ENCODE assay signal across 9 cellular contexts in the genomic region with DNA sequence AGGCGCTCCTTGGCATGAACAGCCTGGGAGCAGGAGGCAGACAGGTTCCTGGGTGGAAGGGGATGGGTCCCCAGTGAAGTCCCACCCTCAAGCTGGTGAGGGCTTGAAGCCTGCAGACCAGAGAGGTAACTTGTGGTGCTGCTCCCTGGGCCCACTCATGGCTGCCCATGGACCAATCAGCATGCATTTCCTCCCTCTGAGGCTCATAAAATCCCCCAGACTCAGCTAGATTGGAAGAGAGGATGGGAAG. TPM values are rescaled to one million over a fixed set of nuclear protein-coding genes. Genes with fewer than 3 reads are reported as not detected.
DNase-seq lines count a peak whose midpoint lies in the region; ATAC-seq and TF ChIP-seq lines count a peak whose summit lies in the region.
"Had no signal": no experiment of that assay in that cellular context is flagged by ENCODE, and none has a peak within 500 bp of the region (broad histone marks: within the 10 kb centered on the region; RNA-seq: fewer than 3 reads in every experiment).

No MANE protein-coding gene starts in this region.

- H3K9me3 ChIP-seq in endodermal cell (ENCODE audit: control insufficient read depth, low read length) (peaks cover 8% of the 10 kb centered on the region), muscle layer of duodenum (ENCODE audit: control insufficient read depth in 1 of 2, low read length in 2 of 2) (no peaks in the 10 kb centered on the region), tibial nerve (no peaks in the 10 kb centered on the region)

- no peak overlapping the region for H3K9ac ChIP-seq in endodermal cell (ENCODE audit: extremely low read depth, low read length, poor library complexity, severe bottlenecking)

- TF ChIP-seq EP300 in tibial nerve (IDR thresholded peaks at IDR 0.05): no peak

- H3K27ac Mint-ChIP-seq in endodermal cell: peak overlapping the region; percentile 93
- H3K27ac Mint-ChIP-seq: activated CD8-positive, alpha-beta T cell treated with anti-CD3 and anti-CD28 coated beads, Interleukin-2, amount 10 ng/mL, durations not matched to agents 7 days and 5 days had no signal

- 88% methylated on average over 1 of the region's 1 CpG; no CpG with 5 or more reads in 1 of the 2 experiments for WGBS in endodermal cell (ENCODE audit: insufficient coverage in 1 of 2, insufficient read length in 1 of 2), 2 experiments
- WGBS in tibial nerve, 2 donors: 100% methylated on average over 1 of the region's 1 CpG

- no peak for TF ChIP-seq POLR2A in tibial nerve (IDR thresholded peaks at IDR 0.05)

- no peak for TF ChIP-seq CTCF in endodermal cell (conservative IDR thresholded peaks at IDR 0.05)
- TF ChIP-seq CTCF in tibial nerve (IDR thresholded peaks at IDR 0.05): no peak

- H3K27ac ChIP-seq in endodermal cell (ENCODE audit: low read depth, low read length): no peak overlapping the region
- no peak overlapping the region for H3K27ac ChIP-seq in muscle layer of duodenum (ENCODE audit: low read length)
- peak overlapping the region; percentile 94 to 99 (median 98) for H3K27ac ChIP-seq in tibial nerve

- H3K36me3 Mint-ChIP-seq in endodermal cell (ENCODE audit: low read depth): no peaks in the 10 kb centered on the region

- H3K4me3 ChIP-seq in endodermal cell (ENCODE audit: low read length): peak overlapping the region; percentile 40
- H3K4me3 ChIP-seq in muscle layer of duodenum (ENCODE audit: low read depth in 1 of 2, low read length in 2 of 2): peak overlapping the region; percentile 51 to 74
- peak overlapping the region; percentile 74 to 87 (median 78) for H3K4me3 ChIP-seq in tibial nerve

- peak; percentile 53 for DNase-seq in DMS53 (lab: John Stamatoyannopoulos, UW)
- no peak for DNase-seq in DMS53 treated with DMSO at 0.1 percent for 48 hours (lab: John Stamatoyannopoulos, UW; ENCODE audit: unreplicated experiment)
- DNase-seq in endodermal cell: no peak
- no peak for DNase-seq in tibial nerve (ENCODE audit: low spot score in 2 of 2)
- DNase-seq in mesenteric fat pad (ENCODE audit: low spot score): no peak
- no peak for DNase-seq in activated CD8-positive, alpha-beta memory T cell treated with anti-CD3 and anti-CD28 coated beads for 24 hours
- DNase-seq: activated CD8-positive, alpha-beta T cell treated with anti-CD3 and anti-CD28 coated beads, Interleukin-2, amount 10 ng/mL, durations not matched to agents 7 days and 5 days had no signal

- peaks cover 7% of the 10 kb centered on the region for H3K27me3 Mint-ChIP-seq in endodermal cell (ENCODE audit: insufficient read depth)

- no peak for ATAC-seq in GM19328 (IDR thresholded peaks at IDR 0.05; ENCODE audit: unreplicated experiment)

- peak overlapping the region; percentile 78 for H3K4me3 Mint-ChIP-seq in endodermal cell
- H3K4me3 Mint-ChIP-seq: activated CD8-positive, alpha-beta T cell treated with anti-CD3 and anti-CD28 coated beads, Interleukin-2, amount 10 ng/mL, durations not matched to agents 7 days and 5 days had no signal

- H3K27me3 ChIP-seq in endodermal cell (ENCODE audit: control insufficient read depth, insufficient read depth, low read length, poor library complexity, severe bottlenecking) (no peaks in the 10 kb centered on the region), muscle layer of duodenum (ENCODE audit: low read depth, low read length) (no peaks in the 10 kb centered on the region), tibial nerve (no peaks in the 10 kb centered on the region)

- H3K4me1 ChIP-seq in endodermal cell (ENCODE audit: control insufficient read depth, insufficient read depth, low read length) (no peaks in the 10 kb centered on the region), muscle layer of duodenum (ENCODE audit: control insufficient read depth in 1 of 2, insufficient read depth in 2 of 2, low read length in 2 of 2) (peaks cover 0 to 20% of the 10 kb centered on the region in 2 donors), tibial nerve (peaks cover 0 to 21% (median 5%) of the 10 kb centered on the region in 4 donors)

- no peaks in the 10 kb centered on the region for H3K36me3 ChIP-seq in endodermal cell (ENCODE audit: control insufficient read depth, insufficient read depth, low read length)
- peaks cover 14 to 32% of the 10 kb centered on the region in 2 donors for H3K36me3 ChIP-seq in muscle layer of duodenum (ENCODE audit: control insufficient read depth in 1 of 2, insufficient read depth in 2 of 2, low read length in 2 of 2)
- H3K36me3 ChIP-seq in tibial nerve: peaks cover 0 to 31% (median 0%) of the 10 kb centered on the region in 3 donors

- H3K4me1 Mint-ChIP-seq in endodermal cell: peaks cover 15% of the 10 kb centered on the region

- H3K9me3 Mint-ChIP-seq in endodermal cell: no peaks in the 10 kb centered on the region

RNA-seq across cellular contexts. Expression of a gene that starts 50.2 kb away (rescaled TPM):
- total RNA-seq in endodermal cell (under 1 TPM in 1 of 2 donors, not detected in 1; 0.66 TPM), tibial nerve (100 to 1,000 TPM; 183 to 396 (median 303) TPM), mesenteric fat pad (996 TPM)
- 84.9 TPM for polyA plus RNA-seq in endodermal cell (2013, experiment 1 of 2)
- polyA plus RNA-seq in endodermal cell (2013, experiment 2 of 2): 131 TPM
- total RNA-seq: activated CD8-positive, alpha-beta T cell treated with anti-CD3 and anti-CD28 coated beads, Interleukin-2, amount 10 ng/mL, durations not matched to agents 7 days and 5 days had no signal

Comparison
In these comparisons a context has a peak if more than half of its experiments do, and no peak if none do; other contexts are left out.
1. H3K27ac ChIP-seq: peak in tibial nerve (4 of 4); none in endodermal cell (single experiment) and muscle layer of duodenum (single experiment).
2. RNA of a gene that starts 50.2 kb away (total RNA-seq): 996 TPM in mesenteric fat pad (single experiment) and 183 to 396 TPM in tibial nerve; 0.66 TPM in endodermal cell; every median in the first group is over 100 times any median in the second.
3. Peak in every context shown above with its lines, with median percentiles within 50 percentile points of each other: H3K4me3 ChIP-seq.